Comparison of ENCODE assay signal across 10 cellular contexts in genomic region chr12:15322164-15323054, GRCh38. TPM values are rescaled to one million over a fixed set of nuclear protein-coding genes. Genes with fewer than 3 reads are reported as not detected.
DNase-seq lines count a peak whose midpoint lies in the region; ATAC-seq, FAIRE-seq and TF ChIP-seq lines count a peak whose summit lies in the region.
"Had no signal": no experiment of that assay in that cellular context is flagged by ENCODE, and none has a peak within 500 bp of the region (broad histone marks: within the 10 kb centered on the region; RNA-seq: fewer than 3 reads in every experiment).

Gene PTPRO (plus strand): TSS chr12:15322508.

- no peaks in the 10 kb centered on the region for H3K9me3 Mint-ChIP-seq in nephron progenitor cell

- H3K27ac Mint-ChIP-seq in nephron progenitor cell, result no peak within 1 kb of the TSS

- peaks cover 15% of the 10 kb centered on the region for H3K4me1 Mint-ChIP-seq in nephron progenitor cell

- H3K4me3 Mint-ChIP-seq in nephron progenitor cell, result peak within 1 kb of the TSS; percentile 91

- H3K9me1 ChIP-seq in endothelial cell of umbilical vein (replicated peaks; ENCODE audit: control insufficient read depth, extremely low read depth, insufficient read depth, low read length), result no peaks in the 10 kb centered on the region

- H3K4me3 ChIP-seq in endothelial cell of umbilical vein (replicated peaks in 1 of 3; ENCODE audit: insufficient read depth in 1 of 3, low read depth in 1 of 3, low read length in 3 of 3), result no peak within 1 kb of the TSS

- no peak for TF ChIP-seq POLR2A in endothelial cell of umbilical vein (IDR thresholded peaks at IDR 0.05; ENCODE audit: low read depth, low read length)

- peaks cover 9 to 33% of the 10 kb centered on the region in 2 experiments for H3K27me3 ChIP-seq in endothelial cell of umbilical vein (ENCODE audit: control insufficient read depth in 2 of 2, insufficient read depth in 2 of 2, low read length in 2 of 2)

- dilution Hi-C loops in endothelial cell of umbilical vein (cut with MboI; ENCODE audit: extremely low pct_ligation_motif_present, low sequenced_read_pairs), result no loop called here

- intact Hi-C loops in endothelial cell of umbilical vein (cut with micrococcal nuclease), result no loop called here

- H3K9me3 ChIP-seq in endothelial cell of umbilical vein (replicated peaks; ENCODE audit: control insufficient read depth, insufficient read depth, low read length), result no peaks in the 10 kb centered on the region

- CTCF ChIA-PET in endothelial cell of umbilical vein (lab: Charles Lee), result no interaction called here

- H3K36me3 Mint-ChIP-seq in nephron progenitor cell (ENCODE audit: low read depth), result no peaks in the 10 kb centered on the region

- no peak within 1 kb of the TSS for H3K9ac ChIP-seq in endothelial cell of umbilical vein (replicated peaks; ENCODE audit: extremely low read depth, insufficient read depth, low read length)
- H3K9ac ChIP-seq: KMS-11 had no signal

- ATAC-seq in GM19351 (IDR thresholded peaks at IDR 0.05; ENCODE audit: unreplicated experiment), result no peak
- ATAC-seq in HG03460 (IDR thresholded peaks at IDR 0.05; ENCODE audit: unreplicated experiment), result no peak

- H4K20me1 ChIP-seq in endothelial cell of umbilical vein (replicated peaks; ENCODE audit: control insufficient read depth, extremely low read depth, insufficient read depth, low read length), result no peaks in the 10 kb centered on the region

- DNase-seq in ELR (ENCODE audit: low read depth) (peak; percentile 19), NCI-H226 (peak; percentile 7), endothelial cell of umbilical vein (ENCODE audit: low read depth, low spot score) (no peak), nephron progenitor cell (peak; percentile 69), NOMO-1 treated with dmso at 0.1 percent for 144 hours (lab: John Stamatoyannopoulos, UW; ENCODE audit: unreplicated experiment) (no peak), RCC 7860 (ENCODE audit: low spot score) (no peak)

- BruUV-seq in endothelial cell of umbilical vein (replicated peaks; lab: Mats Ljungman, UMichigan), result no TSS peak

- H3K4me2 ChIP-seq in endothelial cell of umbilical vein (ENCODE audit: insufficient read depth, low read length), result peak within 1 kb of the TSS; percentile 52
- H3K4me2 ChIP-seq: KMS-11 had no signal

- H3K4me1 ChIP-seq in endothelial cell of umbilical vein (ENCODE audit: control insufficient read depth, extremely low read depth, insufficient read depth, low read length), result no peaks in the 10 kb centered on the region

- no peaks in the 10 kb centered on the region for H3K36me3 ChIP-seq in endothelial cell of umbilical vein (ENCODE audit: control insufficient read depth in 2 of 2, extremely low read depth in 1 of 2, insufficient read depth in 2 of 2, low read length in 2 of 2)

- H2AFZ ChIP-seq in endothelial cell of umbilical vein (ENCODE audit: low read depth, low read length), result no peak within 1 kb of the TSS

- H3K27ac ChIP-seq in endothelial cell of umbilical vein (ENCODE audit: insufficient read depth, low read depth, low read length), result no peak within 1 kb of the TSS
- H3K27ac ChIP-seq: KMS-11 had no signal

- POLR2A ChIA-PET in endothelial cell of umbilical vein (lab: Charles Lee), result no interaction called here

- FAIRE-seq in endothelial cell of umbilical vein (lab: Jason Lieb, UNC) (no peak), RCC 7860 (lab: Jason Lieb, UNC) (no peak)

- peaks cover 79% of the 10 kb centered on the region for H3K27me3 Mint-ChIP-seq in nephron progenitor cell (ENCODE audit: low read depth, poor library complexity)

- TF ChIP-seq CTCF in endothelial cell of umbilical vein (IDR thresholded peaks at IDR 0.05; ENCODE audit: extremely low read depth in 1 of 2, insufficient read depth in 1 of 2, low read depth in 1 of 2, low read length in 2 of 2) (no peak), nephron progenitor cell (IDR thresholded peaks at IDR 0.05) (no peak)

- no peaks in the 10 kb centered on the region for H3K79me2 ChIP-seq in endothelial cell of umbilical vein (ENCODE audit: control insufficient read depth, insufficient read depth, low read length)

TF ChIP-seq in endothelial cell of umbilical vein, 7 proteins besides CTCF, POLR2A, EP300 and RAD21:
- TF ChIP-seq MAX (IDR thresholded peaks at IDR 0.05; ENCODE audit: insufficient read depth, insufficient read length) (no peak), EZH2 (IDR thresholded peaks at IDR 0.05; ENCODE audit: borderline replicate concordance, low read depth, low read length, severe bottlenecking) (peak; percentile 53)

RNA-seq across cellular contexts. Expression of gene PTPRO, which starts in this region (rescaled TPM):
- not detected in 2 replicates for total RNA-seq in endothelial cell of umbilical vein
- not detected in 2 replicates for polyA plus RNA-seq in endothelial cell of umbilical vein
- polyA plus RNA-seq in endothelial cell of umbilical vein (2011; cell fraction: cytosol; rRNA removed), result not detected in 2 replicates
- polyA plus RNA-seq in endothelial cell of umbilical vein (2011; cell fraction: nucleus; rRNA removed), result not detected in 2 replicates
- not detected in 2 replicates for polyA plus RNA-seq in endothelial cell of umbilical vein (2012)
- not detected in 2 replicates for polyA minus RNA-seq in endothelial cell of umbilical vein
- not detected for polyA minus RNA-seq in endothelial cell of umbilical vein (2011; cell fraction: cytosol; rRNA and poly(A)+ RNA removed)
- polyA minus RNA-seq in endothelial cell of umbilical vein (2011; cell fraction: nucleus; rRNA and poly(A)+ RNA removed), result not detected in 2 replicates
- total RNA-seq: lung microvascular endothelial cell had no signal

Comparison
In these comparisons a context has a peak if more than half of its experiments do, and no peak if none do; other contexts are left out.
1. DNase-seq: peak in ELR (single experiment), NCI-H226 (single experiment) and nephron progenitor cell (single experiment); none in endothelial cell of umbilical vein (single experiment), NOMO-1 treated with dmso at 0.1 percent for 144 hours (single experiment) and RCC 7860 (single experiment).